ENCODE assay signal across 10 cellular contexts in the genomic region with DNA sequence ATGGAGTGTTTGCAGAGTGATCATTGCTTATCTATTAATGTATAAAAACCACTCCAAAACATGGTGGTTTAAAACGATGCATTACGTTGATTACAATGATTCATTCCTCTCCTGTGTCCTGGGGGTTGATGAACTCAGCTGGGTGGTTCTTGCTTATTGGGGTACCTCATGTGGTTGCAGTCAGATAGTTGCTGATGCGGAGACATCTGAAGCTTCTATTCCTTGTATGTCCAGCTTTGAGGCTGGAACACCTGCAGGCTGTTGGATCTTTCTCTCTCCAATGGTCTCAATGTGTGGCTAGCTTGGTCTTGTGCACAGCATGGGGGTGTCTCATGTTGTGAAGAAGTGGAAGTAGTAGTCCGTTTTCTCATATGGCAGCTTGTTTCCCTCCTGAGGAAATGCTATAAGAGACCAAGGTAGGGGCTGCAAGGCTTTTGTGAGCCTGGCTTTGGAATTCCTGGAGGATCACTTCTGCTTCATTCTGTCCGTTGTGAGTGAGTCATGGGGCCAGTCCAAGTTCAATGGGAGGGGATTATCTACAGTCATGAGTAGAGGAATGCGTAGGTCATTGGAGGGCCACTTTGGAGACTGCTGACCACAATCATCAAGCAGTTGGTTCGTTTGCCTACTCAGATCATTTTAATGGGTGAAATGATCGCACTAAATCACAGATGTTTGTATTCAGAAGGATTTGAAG.
DNase-seq lines count a peak whose midpoint lies in the region; ATAC-seq and TF ChIP-seq lines count a peak whose summit lies in the region.
"Had no signal": no experiment of that assay in that cellular context is flagged by ENCODE, and none has a peak within 500 bp of the region (broad histone marks: within the 10 kb centered on the region; RNA-seq: fewer than 3 reads in every experiment).

No MANE protein-coding gene starts in this region.

- 82 to 84% methylated on average over 8 of the region's 8 CpGs for WGBS in endodermal cell (ENCODE audit: insufficient coverage in 1 of 2, insufficient read length in 1 of 2), 2 experiments
- 70% methylated on average over 8 of the region's 8 CpGs for WGBS in thyroid gland, 2 donors

- H3K36me3 Mint-ChIP-seq in Calu3 (ENCODE audit: insufficient read depth, unreplicated experiment) (peaks cover 23% of the 10 kb centered on the region), endodermal cell (ENCODE audit: low read depth) (no peaks in the 10 kb centered on the region)

- H3K4me1 Mint-ChIP-seq in Calu3 (ENCODE audit: low read depth, unreplicated experiment) (peaks cover 78% of the 10 kb centered on the region), endodermal cell (no peaks in the 10 kb centered on the region)
- H3K4me1 Mint-ChIP-seq: activated CD4-positive, alpha-beta memory T cell treated with anti-CD3 and anti-CD28 coated beads, Interleukin-2, amount 10 ng/mL, durations not matched to agents 7 days and 5 days had no signal

- H3K4me1 ChIP-seq in endodermal cell (ENCODE audit: control insufficient read depth, insufficient read depth, low read length) (no peaks in the 10 kb centered on the region), mucosa of descending colon (ENCODE audit: low read depth) (no peaks in the 10 kb centered on the region), thyroid gland (no peaks in the 10 kb centered on the region)
- H3K4me1 ChIP-seq: ascending aorta had no signal

- intact Hi-C loops in Calu3 (cut with micrococcal nuclease; ENCODE audit: unreplicated experiment), result loop anchor here (2.0 to 5.0 kb wide), 3 partner anchors 40 to 389 kb away; no protein-coding TSS in a partner anchor
- intact Hi-C loops in mucosa of descending colon (cut with DNase I, micrococcal nuclease), result no loop called here
- intact Hi-C loops in cardiac septum (cut with DNase I), result no loop called here
- intact Hi-C loops in thyroid gland (cut with DNase I), result no loop called here

- no peak overlapping the region for H3K9ac ChIP-seq in endodermal cell (ENCODE audit: extremely low read depth, low read length, poor library complexity, severe bottlenecking)

- ATAC-seq in mucosa of descending colon, result peak; percentile 31

- H3K36me3 ChIP-seq in endodermal cell (ENCODE audit: control insufficient read depth, insufficient read depth, low read length) (no peaks in the 10 kb centered on the region), mucosa of descending colon (ENCODE audit: low read depth) (no peaks in the 10 kb centered on the region), thyroid gland (no peaks in the 10 kb centered on the region)
- H3K36me3 ChIP-seq: ascending aorta had no signal

- peak; percentile 81 for DNase-seq in Calu3
- DNase-seq in NCI-H748 treated with DMSO at 0.1 percent for 48 hours (lab: John Stamatoyannopoulos, UW), result peak; percentile 30
- peak; percentile 47 for DNase-seq in endodermal cell
- no peak for DNase-seq in mucosa of descending colon
- DNase-seq in cardiac septum (ENCODE audit: low spot score), result no peak
- DNase-seq in anterior cingulate cortex (lab: John Stamatoyannopoulos, UW), result no peak
- DNase-seq in thyroid gland, result no peak
- no peak for DNase-seq in NCI-H82 treated with DMSO at 0.1 percent for 48 hours (lab: John Stamatoyannopoulos, UW; ENCODE audit: unreplicated experiment)
- DNase-seq: activated CD4-positive, alpha-beta memory T cell treated with anti-CD3 and anti-CD28 coated beads, Interleukin-2, amount 10 ng/mL, durations not matched to agents 7 days and 5 days had no signal

- H3K27me3 ChIP-seq in endodermal cell (ENCODE audit: control insufficient read depth, insufficient read depth, low read length, poor library complexity, severe bottlenecking) (no peaks in the 10 kb centered on the region), thyroid gland (no peaks in the 10 kb centered on the region)
- H3K27me3 ChIP-seq: ascending aorta had no signal

- H3K4me3 ChIP-seq in endodermal cell (ENCODE audit: low read length), result no peak overlapping the region
- H3K4me3 ChIP-seq in mucosa of descending colon, result no peak overlapping the region
- no peak overlapping the region for H3K4me3 ChIP-seq in thyroid gland (replicated peaks in 1 of 3)
- H3K4me3 ChIP-seq: ascending aorta had no signal

- H3K4me3 Mint-ChIP-seq in Calu3 (ENCODE audit: low read depth, unreplicated experiment), result peak overlapping the region; percentile 59
- no peak overlapping the region for H3K4me3 Mint-ChIP-seq in endodermal cell
- H3K4me3 Mint-ChIP-seq: activated CD4-positive, alpha-beta memory T cell treated with anti-CD3 and anti-CD28 coated beads, Interleukin-2, amount 10 ng/mL, durations not matched to agents 7 days and 5 days had no signal

- BruUV-seq in Calu3 (replicated peaks; lab: Mats Ljungman, UMichigan), result no TSS peak

- H3K27ac Mint-ChIP-seq in Calu3 (ENCODE audit: unreplicated experiment) (peak overlapping the region; percentile 80), endodermal cell (no peak overlapping the region)
- H3K27ac Mint-ChIP-seq: activated CD4-positive, alpha-beta memory T cell treated with anti-CD3 and anti-CD28 coated beads, Interleukin-2, amount 10 ng/mL, durations not matched to agents 7 days and 5 days had no signal

- TF ChIP-seq CTCF in Calu3 (IDR thresholded peaks at IDR 0.05; ENCODE audit: unreplicated experiment), result no peak
- TF ChIP-seq CTCF in endodermal cell (conservative IDR thresholded peaks at IDR 0.05), result no peak
- TF ChIP-seq CTCF in mucosa of descending colon (IDR thresholded peaks at IDR 0.05), result no peak
- no peak for TF ChIP-seq CTCF in thyroid gland (IDR thresholded peaks at IDR 0.05)

- no peak overlapping the region for H3K27ac ChIP-seq in endodermal cell (ENCODE audit: low read depth, low read length)
- no peak overlapping the region for H3K27ac ChIP-seq in thyroid gland
- H3K27ac ChIP-seq: ascending aorta had no signal

- TF ChIP-seq POLR2A in thyroid gland (IDR thresholded peaks at IDR 0.05), result no peak

- H3K9me3 Mint-ChIP-seq in Calu3 (ENCODE audit: low read depth, unreplicated experiment), result no peaks in the 10 kb centered on the region
- no peaks in the 10 kb centered on the region for H3K9me3 Mint-ChIP-seq in endodermal cell
- H3K9me3 Mint-ChIP-seq: activated CD4-positive, alpha-beta memory T cell treated with anti-CD3 and anti-CD28 coated beads, Interleukin-2, amount 10 ng/mL, durations not matched to agents 7 days and 5 days had no signal

- H3K9me3 ChIP-seq in endodermal cell (ENCODE audit: control insufficient read depth, low read length), result no peaks in the 10 kb centered on the region
- no peaks in the 10 kb centered on the region for H3K9me3 ChIP-seq in mucosa of descending colon
- H3K9me3 ChIP-seq in thyroid gland, result no peaks in the 10 kb centered on the region
- H3K9me3 ChIP-seq: ascending aorta had no signal

- CTCF ChIA-PET in Calu3 (lab: Charles Lee), result interaction anchor here (1.4 kb wide), 1 partner anchor 36 kb away, joined by 4 read pairs; no protein-coding TSS in a partner anchor

- H3K27me3 Mint-ChIP-seq in Calu3 (ENCODE audit: unreplicated experiment), result no peaks in the 10 kb centered on the region
- H3K27me3 Mint-ChIP-seq in endodermal cell (ENCODE audit: insufficient read depth), result no peaks in the 10 kb centered on the region
- H3K27me3 Mint-ChIP-seq: activated CD4-positive, alpha-beta memory T cell treated with anti-CD3 and anti-CD28 coated beads, Interleukin-2, amount 10 ng/mL, durations not matched to agents 7 days and 5 days had no signal

Comparison
In these comparisons a context has a peak if more than half of its experiments do, and no peak if none do; other contexts are left out.
1. DNase-seq: peak in Calu3 (single experiment), NCI-H748 treated with DMSO at 0.1 percent for 48 hours (single experiment) and endodermal cell (single experiment); none in mucosa of descending colon (0 of 3), cardiac septum (single experiment), anterior cingulate cortex (0 of 58), thyroid gland (0 of 2) and NCI-H82 treated with DMSO at 0.1 percent for 48 hours (single experiment).